ENCODE assay signal across 1 cellular context in the genomic region with DNA sequence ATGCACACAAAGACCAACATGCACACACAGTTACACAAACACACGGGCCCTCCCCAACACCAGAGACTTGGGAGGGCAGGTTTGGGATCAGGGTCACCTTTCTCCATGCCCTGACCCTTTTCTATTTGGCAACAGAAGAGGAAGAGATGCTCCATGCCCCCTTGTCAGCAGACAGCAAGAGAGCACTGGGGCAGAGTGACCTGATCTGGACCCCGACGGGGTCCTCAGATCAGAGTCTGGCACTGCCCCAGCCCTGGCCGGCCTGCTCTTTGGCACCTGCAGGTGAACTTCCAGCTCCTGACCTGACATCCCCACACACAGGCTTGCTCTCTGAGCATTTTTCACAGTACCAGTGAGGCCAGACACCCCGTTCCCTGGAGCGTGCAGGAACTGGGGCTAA.
TF ChIP-seq lines count a peak whose summit lies in the region.

No MANE protein-coding gene starts in this region.

TF ChIP-seq in GM23338, 12 proteins besides CTCF, POLR2A, EP300 and RAD21 (continued from another document):
- TF ChIP-seq REST (IDR thresholded peaks at IDR 0.05; ENCODE audit: unreplicated experiment) (no peak), EZH2 (IDR thresholded peaks at IDR 0.05; ENCODE audit: low read depth, unreplicated experiment) (no peak), ZNF462 (CRISPR knock-in tag; IDR thresholded peaks at IDR 0.05) (no peak), CREB1 (CRISPR knock-in tag; IDR thresholded peaks at IDR 0.05; ENCODE audit: low read depth) (no peak)
